Comparison of ENCODE assay signal across 7 cellular contexts in genomic region chr12:43847945-43848507, GRCh38. TPM values are rescaled to one million over a fixed set of nuclear protein-coding genes. Genes with fewer than 3 reads are reported as not detected.
DNase-seq lines count a peak whose midpoint lies in the region; FAIRE-seq and TF ChIP-seq lines count a peak whose summit lies in the region.
"Not testable (repeated sequence)": the region's sequence is repeated elsewhere in the genome, so short reads cannot be mapped to it uniquely, and the experiment has no call there.

No MANE protein-coding gene starts in this region.

- H3K18ac ChIP-seq in trophoblast cell (ENCODE audit: low read length): not testable (repeated sequence)

- peaks cover 30% of the 10 kb centered on the region for H3K4me1 ChIP-seq in keratinocyte (ENCODE audit: control insufficient read depth, extremely low read depth, insufficient read depth, low read length)
- not testable (repeated sequence) for H3K4me1 ChIP-seq in trophoblast cell (ENCODE audit: control insufficient read depth in 1 of 2, insufficient read depth in 2 of 2, low read length in 2 of 2)

- H3K9me1 ChIP-seq in keratinocyte (ENCODE audit: control insufficient read depth, extremely low read depth, insufficient read depth, low read length): not testable (repeated sequence)

- H3K79me1 ChIP-seq in trophoblast cell (ENCODE audit: low read length): not testable (repeated sequence)

- intact Hi-C loops in activated T-helper 2 cell treated with anti-CD3 and anti-CD28 coated beads, Interferon-gamma antibody, Interleukin-2, Interleukin-4, amounts not matched to agents 10 μg/mL and 5 μg/mL and 100 μg/mL, durations not matched to agents 14 hours and 24 hours and 36 hours (cut with micrococcal nuclease): loop anchor here (1.0 kb wide), 1 partner anchor 10 kb away; no protein-coding TSS in a partner anchor

- not testable (repeated sequence) for TF ChIP-seq CTCF in HFFc6 (IDR thresholded peaks at IDR 0.05); bronchial epithelial cell (IDR thresholded peaks at IDR 0.05; ENCODE audit: insufficient read depth, low read length, severe bottlenecking); keratinocyte (optimal IDR thresholded peaks at IDR 0.05 in 1 of 3, IDR thresholded peaks at IDR 0.05 in 1 of 3, conservative IDR thresholded peaks at IDR 0.05 in 1 of 3; ENCODE audit: extremely low read depth in 1 of 3, insufficient read depth in 2 of 3, low read length in 3 of 3)

- H3K14ac ChIP-seq in trophoblast cell (ENCODE audit: low read length): not testable (repeated sequence)

- not testable (repeated sequence) for H4K12ac ChIP-seq in trophoblast cell (ENCODE audit: low read depth, low read length)

- not testable (repeated sequence) for H3K4ac ChIP-seq in trophoblast cell (ENCODE audit: low read depth, low read length)

- peak overlapping the region; percentile 79 for H3K27ac Mint-ChIP-seq in HFFc6
- H3K27ac Mint-ChIP-seq in activated T-helper 2 cell treated with anti-CD3 and anti-CD28 coated beads, Interferon-gamma antibody, Interleukin-2, Interleukin-4, amounts not matched to agents 10 μg/mL and 5 μg/mL and 100 μg/mL, durations not matched to agents 14 hours and 24 hours and 36 hours: peak overlapping the region; percentile 13

- not testable (repeated sequence) for H2AK5ac ChIP-seq in trophoblast cell (ENCODE audit: low read length)

- not testable (repeated sequence) for H3K36me3 ChIP-seq in bronchial epithelial cell (ENCODE audit: control insufficient read depth, insufficient read depth, low read length); keratinocyte (ENCODE audit: control insufficient read depth in 2 of 2, extremely low read depth in 1 of 2, insufficient read depth in 2 of 2, low read length in 2 of 2); trophoblast cell (ENCODE audit: control insufficient read depth in 1 of 2, insufficient read depth in 2 of 2, low read length in 2 of 2)

- not testable (repeated sequence) for H3K9ac ChIP-seq in keratinocyte (ENCODE audit: control insufficient read depth, extremely low read depth, insufficient read depth, low read length); trophoblast cell (ENCODE audit: low read length)

- DNase-seq in CMK (ENCODE audit: low read depth): peak; percentile 53
- not testable (repeated sequence) for DNase-seq in HFFc6; activated T-helper 2 cell treated with anti-CD3 and anti-CD28 coated beads, Interferon-gamma antibody, Interleukin-2, Interleukin-4, amounts not matched to agents 10 μg/mL and 5 μg/mL and 100 μg/mL, durations not matched to agents 14 hours and 24 hours and 36 hours (ENCODE audit: low spot score); keratinocyte (ENCODE audit: low read depth, low spot score)
- DNase-seq in NCI-H226: peak; percentile 14
- DNase-seq in bronchial epithelial cell (ENCODE audit: low read depth): peak; percentile 37
- DNase-seq in trophoblast cell: peak; percentile 84 to 93

- H3K27ac ChIP-seq in keratinocyte (ENCODE audit: control insufficient read depth, insufficient read depth, low read length): peak overlapping the region; percentile 80
- not testable (repeated sequence) for H3K27ac ChIP-seq in trophoblast cell (ENCODE audit: low read depth, low read length)

- H2BK120ac ChIP-seq in trophoblast cell (ENCODE audit: insufficient read depth, low read length, poor library complexity): not testable (repeated sequence)

- not testable (repeated sequence) for H3K9me3 ChIP-seq in keratinocyte (ENCODE audit: control insufficient read depth, low read depth, low read length); trophoblast cell (ENCODE audit: insufficient read depth, low read depth, low read length)

- not testable (repeated sequence) for H2BK12ac ChIP-seq in trophoblast cell (ENCODE audit: low read length)

- peaks cover 23% of the 10 kb centered on the region for H3K36me3 Mint-ChIP-seq in HFFc6 (ENCODE audit: low read depth)
- not testable (repeated sequence) for H3K36me3 Mint-ChIP-seq in activated T-helper 2 cell treated with anti-CD3 and anti-CD28 coated beads, Interferon-gamma antibody, Interleukin-2, Interleukin-4, amounts not matched to agents 10 μg/mL and 5 μg/mL and 100 μg/mL, durations not matched to agents 14 hours and 24 hours and 36 hours (ENCODE audit: low read depth)

- not testable (repeated sequence) for H3K79me2 ChIP-seq in keratinocyte (ENCODE audit: control insufficient read depth, insufficient read depth, low read length); trophoblast cell (ENCODE audit: control insufficient read depth, insufficient read depth, low read length, poor library complexity)

- H3K4me3 Mint-ChIP-seq in HFFc6; activated T-helper 2 cell treated with anti-CD3 and anti-CD28 coated beads, Interferon-gamma antibody, Interleukin-2, Interleukin-4, amounts not matched to agents 10 μg/mL and 5 μg/mL and 100 μg/mL, durations not matched to agents 14 hours and 24 hours and 36 hours (ENCODE audit: low read depth): not testable (repeated sequence)

- H3K9me3 Mint-ChIP-seq in HFFc6: not testable (repeated sequence)
- peaks cover 12% of the 10 kb centered on the region for H3K9me3 Mint-ChIP-seq in activated T-helper 2 cell treated with anti-CD3 and anti-CD28 coated beads, Interferon-gamma antibody, Interleukin-2, Interleukin-4, amounts not matched to agents 10 μg/mL and 5 μg/mL and 100 μg/mL, durations not matched to agents 14 hours and 24 hours and 36 hours

- not testable (repeated sequence) for H3K27me3 Mint-ChIP-seq in HFFc6 (ENCODE audit: insufficient read depth); activated T-helper 2 cell treated with anti-CD3 and anti-CD28 coated beads, Interferon-gamma antibody, Interleukin-2, Interleukin-4, amounts not matched to agents 10 μg/mL and 5 μg/mL and 100 μg/mL, durations not matched to agents 14 hours and 24 hours and 36 hours (ENCODE audit: low read depth)

- no CpG with 5 or more reads among the region's 6 CpGs for WGBS in trophoblast cell (ENCODE audit: extremely low coverage, insufficient coverage, insufficient read length)

- not testable (repeated sequence) for H3K4me3 ChIP-seq in bronchial epithelial cell (ENCODE audit: low read depth, low read length); keratinocyte (ENCODE audit: control insufficient read depth in 2 of 3, extremely low read depth in 1 of 3, insufficient read depth in 2 of 3, low read depth in 1 of 3, low read length in 3 of 3); trophoblast cell (ENCODE audit: low read depth, low read length)

- not testable (repeated sequence) for H3K27me3 ChIP-seq in bronchial epithelial cell (ENCODE audit: control insufficient read depth, insufficient read depth, low read length); keratinocyte (ENCODE audit: control insufficient read depth, extremely low read depth, insufficient read depth, low read length); trophoblast cell (ENCODE audit: insufficient read depth, low read length)

- dilution Hi-C loops in keratinocyte (cut with MboI; ENCODE audit: extremely low pct_ligation_motif_present, low sequenced_read_pairs): not testable (repeated sequence)

- H4K91ac ChIP-seq in trophoblast cell (ENCODE audit: low read depth, low read length): not testable (repeated sequence)

- not testable (repeated sequence) for H4K20me1 ChIP-seq in keratinocyte (ENCODE audit: control insufficient read depth, extremely low read depth, insufficient read depth, low read length)

- not testable (repeated sequence) for H2AFZ ChIP-seq in keratinocyte (ENCODE audit: control insufficient read depth, low read length); trophoblast cell (ENCODE audit: insufficient read depth, low read length, poor library complexity)

- not testable (repeated sequence) for FAIRE-seq in bronchial epithelial cell (lab: Jason Lieb, UNC)
- peak; percentile 60 for FAIRE-seq in keratinocyte (lab: Jason Lieb, UNC)

- H2BK5ac ChIP-seq in trophoblast cell (ENCODE audit: low read depth, low read length, poor library complexity): not testable (repeated sequence)

- not testable (repeated sequence) for H3K23ac ChIP-seq in trophoblast cell (ENCODE audit: low read length)

- H4K8ac ChIP-seq in trophoblast cell (ENCODE audit: low read depth, low read length): not testable (repeated sequence)

- H3K4me2 ChIP-seq in keratinocyte (ENCODE audit: control insufficient read depth, extremely low read depth, insufficient read depth, low read depth, low read length); trophoblast cell (ENCODE audit: low read length): not testable (repeated sequence)

- peaks cover 30% of the 10 kb centered on the region for H3K4me1 Mint-ChIP-seq in HFFc6 (ENCODE audit: low read depth)
- peaks cover 16% of the 10 kb centered on the region for H3K4me1 Mint-ChIP-seq in activated T-helper 2 cell treated with anti-CD3 and anti-CD28 coated beads, Interferon-gamma antibody, Interleukin-2, Interleukin-4, amounts not matched to agents 10 μg/mL and 5 μg/mL and 100 μg/mL, durations not matched to agents 14 hours and 24 hours and 36 hours (ENCODE audit: low read depth)

RNA-seq across cellular contexts. Expression of gene TMEM117, which starts 12.1 kb away (rescaled TPM):
- total RNA-seq in HFFc6 (2021; fragmentation: NEBNext Ultra II Directional; extraction: Animal tissue kit (Norgen Biotek cat#: 25700)): 1 to 10 TPM; 5.5 to 8.8 (median 7.0) TPM
- 1.0 and 1.3 TPM in 2 replicates for total RNA-seq in activated T-helper 2 cell treated with anti-CD3 and anti-CD28 coated beads, Interferon-gamma antibody, Interleukin-2, Interleukin-4, amounts not matched to agents 10 μg/mL and 5 μg/mL and 100 μg/mL, durations not matched to agents 14 hours and 24 hours and 36 hours
- 5.1 and 6.6 TPM in 2 replicates for total RNA-seq in bronchial epithelial cell
- polyA plus RNA-seq in keratinocyte: 4.9 to 8.5 TPM (median 7.4 TPM) in 3 replicates
- polyA plus RNA-seq in keratinocyte (2011; ENCODE audit: low read depth): 12.9 TPM
- 4.9 and 8.9 TPM in 2 replicates for polyA plus RNA-seq in keratinocyte (2011; cell fraction: cytosol; rRNA removed)
- polyA plus RNA-seq in keratinocyte (2011; cell fraction: nucleus; rRNA removed): 11.9 and 15.2 TPM in 2 replicates
- 5.4 and 13.9 TPM in 2 replicates for polyA plus RNA-seq in keratinocyte (2012; ENCODE audit: low replicate concordance)
- polyA minus RNA-seq in keratinocyte: 1.9 to 6.2 TPM (median 5.3 TPM) in 3 replicates
- 4.2 TPM for polyA minus RNA-seq in keratinocyte (2011; cell fraction: cytosol; rRNA and poly(A)+ RNA removed)
- 15.6 and 19.9 TPM in 2 replicates for polyA minus RNA-seq in keratinocyte (2011; cell fraction: nucleus; rRNA and poly(A)+ RNA removed)
- polyA plus RNA-seq in trophoblast cell (2013): 5.0 and 5.5 TPM in 2 replicates

RNA-seq across cellular contexts. Expression of gene TWF1, which starts 41.9 kb away (rescaled TPM):
- total RNA-seq in HFFc6 (2021; fragmentation: NEBNext Ultra II Directional; extraction: Animal tissue kit (Norgen Biotek cat#: 25700)): 100 to 1,000 TPM; 146 to 165 (median 153) TPM
- 21.6 and 22.3 TPM in 2 replicates for total RNA-seq in activated T-helper 2 cell treated with anti-CD3 and anti-CD28 coated beads, Interferon-gamma antibody, Interleukin-2, Interleukin-4, amounts not matched to agents 10 μg/mL and 5 μg/mL and 100 μg/mL, durations not matched to agents 14 hours and 24 hours and 36 hours
- 114 and 146 TPM in 2 replicates for total RNA-seq in bronchial epithelial cell
- polyA plus RNA-seq in keratinocyte: 81.4 to 167 TPM (median 96.2 TPM) in 3 replicates
- 139 TPM for polyA plus RNA-seq in keratinocyte (2011; ENCODE audit: low read depth)
- 85.2 and 182 TPM in 2 replicates for polyA plus RNA-seq in keratinocyte (2011; cell fraction: cytosol; rRNA removed)
- 45.1 and 50.5 TPM in 2 replicates for polyA plus RNA-seq in keratinocyte (2011; cell fraction: nucleus; rRNA removed)
- polyA plus RNA-seq in keratinocyte (2012; ENCODE audit: low replicate concordance): 63.1 and 94.4 TPM in 2 replicates
- 12.9 to 112 TPM (median 49.8 TPM) in 3 replicates for polyA minus RNA-seq in keratinocyte
- 121 TPM for polyA minus RNA-seq in keratinocyte (2011; cell fraction: cytosol; rRNA and poly(A)+ RNA removed)
- 19.5 and 37.6 TPM in 2 replicates for polyA minus RNA-seq in keratinocyte (2011; cell fraction: nucleus; rRNA and poly(A)+ RNA removed)
- polyA plus RNA-seq in trophoblast cell (2013): 63.9 and 65.5 TPM in 2 replicates
